In the genomic region with DNA sequence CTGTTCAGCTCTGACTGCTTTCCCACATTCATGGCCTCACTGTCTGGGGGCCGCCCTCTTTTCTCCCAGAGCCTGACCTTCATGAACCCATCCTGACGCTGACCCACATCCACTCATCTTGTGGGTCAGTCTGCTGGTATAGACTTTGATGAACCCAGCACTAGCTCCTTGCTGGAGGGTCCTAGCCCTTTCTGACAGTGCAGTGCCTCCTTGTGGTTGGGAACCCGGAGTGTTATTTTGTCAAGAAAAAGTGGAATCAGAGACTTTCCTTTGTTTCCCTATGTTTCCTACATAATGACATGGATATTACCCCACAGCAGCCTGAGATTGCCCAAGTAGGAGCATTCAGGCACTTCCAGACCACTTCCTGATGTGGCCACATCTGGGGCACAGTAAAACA, we compare ENCODE assay signal across 1 cellular context.
TF ChIP-seq lines count a peak whose summit lies in the region.

No MANE protein-coding gene starts in this region.

TF ChIP-seq in GM23338, 12 proteins besides CTCF, POLR2A, EP300 and RAD21:
- TF ChIP-seq CREB1 (CRISPR knock-in tag; IDR thresholded peaks at IDR 0.05; ENCODE audit: low read depth) (no peak), ETS1 (IDR thresholded peaks at IDR 0.05) (no peak), ZNF462 (CRISPR knock-in tag; IDR thresholded peaks at IDR 0.05) (no peak), POLR2AphosphoS5 (IDR thresholded peaks at IDR 0.05; ENCODE audit: low read depth) (no peak)
